Comparison of ENCODE assay signal across 8 cellular contexts in the genomic region with DNA sequence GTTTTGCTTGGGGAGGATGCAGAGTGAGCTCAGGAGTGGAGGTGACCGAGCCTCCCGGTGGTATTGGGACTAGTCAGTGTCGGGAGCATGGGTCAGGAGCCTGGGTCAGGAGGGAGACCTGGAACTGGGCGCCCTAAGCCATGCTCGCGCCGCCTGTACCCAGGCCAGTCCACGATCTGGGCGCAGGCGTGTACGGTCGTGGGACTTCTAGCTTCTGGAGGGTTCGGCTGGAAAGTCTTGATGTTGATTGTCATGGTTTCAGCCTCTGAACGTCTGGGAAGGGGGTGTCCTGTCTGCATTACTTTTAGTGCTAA. TPM values are rescaled to one million over a fixed set of nuclear protein-coding genes. Genes with fewer than 3 reads are reported as not detected.
A peak's percentile ranks its signal among the peaks of the same experiment; 100 is the strongest.
DNase-seq lines count a peak whose midpoint lies in the region; ATAC-seq and TF ChIP-seq lines count a peak whose summit lies in the region.

No MANE protein-coding gene starts in this region.

- DNase-seq in caudate nucleus (lab: John Stamatoyannopoulos, UW), result no peak
- no peak for DNase-seq in neural progenitor cell (ENCODE audit: low spot score)
- DNase-seq in superior temporal gyrus (ENCODE audit: extremely low spot score), result no peak
- no peak for DNase-seq in GDM1 (lab: John Stamatoyannopoulos, UW)
- no peak for DNase-seq in NCI-H446 treated with DMSO at 0.1 percent for 48 hours (lab: John Stamatoyannopoulos, UW)
- no peak for DNase-seq in ecto neural progenitor cell (ENCODE audit: low spot score)

- H3K4me1 ChIP-seq in neural progenitor cell, result no peaks in the 10 kb centered on the region

- H3K27me3 ChIP-seq in neural progenitor cell, result no peaks in the 10 kb centered on the region

- H3K4me3 ChIP-seq in neural progenitor cell, result no peak overlapping the region

- H3K9me3 Mint-ChIP-seq in neural progenitor cell, result no peaks in the 10 kb centered on the region

- peak overlapping the region; percentile 99 for H3K27ac ChIP-seq in caudate nucleus (ENCODE audit: low read depth, low read length)
- peak overlapping the region; percentile 98 for H3K27ac ChIP-seq in neural progenitor cell

- H3K27ac Mint-ChIP-seq in neural progenitor cell, result peak overlapping the region; percentile 100

- peaks cover 2% of the 10 kb centered on the region for H3K27me3 Mint-ChIP-seq in neural progenitor cell (ENCODE audit: insufficient read depth, low read depth)

- ATAC-seq in GM19438 (IDR thresholded peaks at IDR 0.05; ENCODE audit: low read depth, unreplicated experiment), result peak; percentile 9
- ATAC-seq in HG03103 (IDR thresholded peaks at IDR 0.05; ENCODE audit: low read depth, unreplicated experiment), result peak; percentile 7

- H3K79me2 ChIP-seq in neural progenitor cell (ENCODE audit: low read depth), result no peaks in the 10 kb centered on the region

- no peak overlapping the region for H3K4me2 ChIP-seq in neural progenitor cell

- H3K36me3 ChIP-seq in neural progenitor cell, result peaks cover 18% of the 10 kb centered on the region

- H3K9ac ChIP-seq in neural progenitor cell, result no peak overlapping the region

- no peaks in the 10 kb centered on the region for H3K9me3 ChIP-seq in neural progenitor cell (ENCODE audit: low read depth)

- H3K4me1 Mint-ChIP-seq in neural progenitor cell, result peaks cover 11% of the 10 kb centered on the region

- TF ChIP-seq CTCF in neural progenitor cell (IDR thresholded peaks at IDR 0.05), result no peak

- peaks cover 9% of the 10 kb centered on the region for H3K36me3 Mint-ChIP-seq in neural progenitor cell

- H4K20me1 ChIP-seq in neural progenitor cell (ENCODE audit: low read depth), result peaks cover 5% of the 10 kb centered on the region

- H3K4me3 Mint-ChIP-seq in neural progenitor cell, result no peak overlapping the region

- peak overlapping the region; percentile 83 for H2AFZ ChIP-seq in neural progenitor cell (replicated peaks)

- H3F3A ChIP-seq in neural progenitor cell (ENCODE audit: low read depth), result peaks cover 22% of the 10 kb centered on the region

RNA-seq across cellular contexts. Expression of a gene that starts 0.2 kb away (rescaled TPM):
- 503 and 568 TPM in 2 replicates for total RNA-seq in neural progenitor cell (ENCODE audit: low replicate concordance)

RNA-seq across cellular contexts. Expression of a gene that starts 28.0 kb away (rescaled TPM):
- 31.3 and 46.9 TPM in 2 replicates for total RNA-seq in neural progenitor cell (ENCODE audit: low replicate concordance)
